In the genomic region with DNA sequence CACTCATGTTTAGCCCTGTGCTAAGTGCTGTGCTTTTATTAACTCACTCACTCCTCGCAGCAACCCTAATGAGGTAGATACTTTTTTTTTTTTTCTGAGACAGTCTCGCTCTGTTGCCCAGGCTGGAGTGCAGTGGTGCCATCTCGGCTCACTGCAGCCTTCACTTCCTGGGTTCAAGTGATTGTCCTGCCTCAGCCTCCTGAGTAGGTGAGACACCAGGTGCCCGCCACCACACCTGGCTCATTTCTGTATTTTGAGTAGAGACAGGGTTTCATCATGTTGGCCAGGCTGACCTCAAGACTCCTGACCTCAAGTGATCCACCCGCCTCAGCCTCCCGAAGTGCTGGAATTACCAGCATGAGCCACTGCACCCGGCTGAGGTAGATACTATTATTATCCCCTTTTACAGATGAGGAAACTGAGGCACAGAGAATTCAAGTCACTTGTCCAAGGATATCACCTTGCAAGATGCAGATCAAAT, we compare ENCODE assay signal across 1 cellular context.
TF ChIP-seq lines count a peak whose summit lies in the region.

No MANE protein-coding gene starts in this region.

TF ChIP-seq in HEK293, 187 proteins besides CTCF, POLR2A, EP300 and RAD21:
- peak; percentile 98 for TF ChIP-seq REPIN1 (tag by site-specific recombination; IDR thresholded peaks at IDR 0.05; ENCODE audit: low read depth)
- peak; percentile 84 for TF ChIP-seq ZNF2 (tag by site-specific recombination; IDR thresholded peaks at IDR 0.05)
- TF ChIP-seq ZNF19 (tag by site-specific recombination; IDR thresholded peaks at IDR 0.05; ENCODE audit: low read depth), result no peak
- TF ChIP-seq ZNF391 (tag by site-specific recombination; IDR thresholded peaks at IDR 0.05; ENCODE audit: borderline replicate concordance, low read depth), result peak; percentile 15; the same call in 1 of the 2 replicates
- peak; percentile 56 for TF ChIP-seq ZNF335 (tag by site-specific recombination; conservative IDR thresholded peaks at IDR 0.05)
- peak; percentile 51; the same call in 1 of the 2 replicates for TF ChIP-seq ZNF121 (tag by site-specific recombination; IDR thresholded peaks at IDR 0.05)
- 0 out of 2 replicates have a peak, but pooled peaks have one; percentile 18 for TF ChIP-seq ZNF791 (tag by site-specific recombination; IDR thresholded peaks at IDR 0.05)
- TF ChIP-seq FEZF1 (tag by site-specific recombination; IDR thresholded peaks at IDR 0.05), result no peak
- no peak for TF ChIP-seq RBAK (tag by site-specific recombination; IDR thresholded peaks at IDR 0.05)
- TF ChIP-seq ZNF501 (tag by site-specific recombination; IDR thresholded peaks at IDR 0.05), result no peak
- no peak for TF ChIP-seq ZNF138 (tag by site-specific recombination; IDR thresholded peaks at IDR 0.05; ENCODE audit: borderline replicate concordance)
